ENCODE assay signal across 20 cellular contexts in genomic region chr14:98907981-98908544, GRCh38.
"Had no signal": no experiment of that assay in that cellular context is flagged by ENCODE, and none has a peak within 500 bp of the region (broad histone marks: within the 10 kb centered on the region; RNA-seq: fewer than 3 reads in every experiment).

No MANE protein-coding gene starts in this region.

- H3K4me3 Mint-ChIP-seq: activated CD4-positive, alpha-beta T cell treated with anti-CD3 and anti-CD28 coated beads for 36 hours; activated naive CD8-positive, alpha-beta T cell treated with anti-CD3 and anti-CD28 coated beads for 36 hours; activated T-helper 1 cell treated with anti-CD3 and anti-CD28 coated beads, Interleukin-12 subunit alpha, Interleukin-12 subunit beta, Interleukin-2, Interleukin-4 antibody, amounts not matched to agents 30 ng/mL and 10 ng/mL and 1 ng/mL, durations not matched to agents 14 hours and 24 hours and 36 hours; nephron progenitor cell; WTC11 had no signal

- H3K36me3 ChIP-seq: lower lobe of right lung, transverse colon, vagina had no signal

- H3K36me3 Mint-ChIP-seq: activated naive CD8-positive, alpha-beta T cell treated with anti-CD3 and anti-CD28 coated beads for 36 hours; WTC11 had no signal

- H3K27ac Mint-ChIP-seq: activated CD4-positive, alpha-beta T cell treated with anti-CD3 and anti-CD28 coated beads for 36 hours; activated naive CD8-positive, alpha-beta T cell treated with anti-CD3 and anti-CD28 coated beads for 36 hours; activated T-helper 1 cell treated with anti-CD3 and anti-CD28 coated beads, Interleukin-12 subunit alpha, Interleukin-12 subunit beta, Interleukin-2, Interleukin-4 antibody, amounts not matched to agents 30 ng/mL and 10 ng/mL and 1 ng/mL, durations not matched to agents 14 hours and 24 hours and 36 hours; nephron progenitor cell; progenitor cell of endocrine pancreas had no signal

- DNase-seq: activated CD4-positive, alpha-beta T cell treated with anti-CD3 and anti-CD28 coated beads for 36 hours; activated CD4-positive, alpha-beta T cell treated with anti-CD3 and anti-CD28 coated beads, Interleukin-2, amount 50 U/mL, for 48 hours; activated gamma-delta T cell treated with Interleukin-2 at 50 U/mL for 16 hours; activated naive CD8-positive, alpha-beta T cell treated with anti-CD3 and anti-CD28 coated beads for 36 hours; amniotic stem cell; foreskin keratinocyte; hypothalamus; islet precursor cell; left colon; lower lobe of right lung; nephron progenitor cell; stimulated activated CD4-positive, alpha-beta T cell treated with anti-CD3 and anti-CD28 coated beads, Interleukin-12 subunit alpha, Interleukin-12 subunit beta, amount 100 ng/mL, for 4 hours; stimulated activated CD4-positive, alpha-beta T cell treated with anti-CD3 and anti-CD28 coated beads, Interleukin-1b, Interleukin-23, amount 100 ng/mL, for 48 hours; stimulated activated CD8-positive, alpha-beta memory T cell treated with anti-CD3 and anti-CD28 coated beads, Interleukin-4, amount 100 ng/mL, for 48 hours; stimulated activated naive CD8-positive, alpha-beta T cell treated with anti-CD3 and anti-CD28 coated beads, Interleukin-15, Interleukin-2, amounts not matched to agents 100 U/mL and 50 U/mL, for 24 hours; transverse colon had no signal

- H3K27me3 ChIP-seq: foreskin keratinocyte, vagina had no signal

- H3K4me1 ChIP-seq: lower lobe of right lung had no signal

- H3K9me3 ChIP-seq: lower lobe of right lung, transverse colon, vagina had no signal

- H3K9me3 Mint-ChIP-seq: activated naive CD8-positive, alpha-beta T cell treated with anti-CD3 and anti-CD28 coated beads for 36 hours; activated T-helper 1 cell treated with anti-CD3 and anti-CD28 coated beads, Interleukin-12 subunit alpha, Interleukin-12 subunit beta, Interleukin-2, Interleukin-4 antibody, amounts not matched to agents 30 ng/mL and 10 ng/mL and 1 ng/mL, durations not matched to agents 14 hours and 24 hours and 36 hours; nephron progenitor cell; WTC11 had no signal

- H3K27me3 Mint-ChIP-seq: activated CD4-positive, alpha-beta T cell treated with anti-CD3 and anti-CD28 coated beads for 36 hours; activated naive CD8-positive, alpha-beta T cell treated with anti-CD3 and anti-CD28 coated beads for 36 hours had no signal

- H3K4me3 ChIP-seq: lower lobe of right lung, transverse colon, vagina had no signal

- H3K27ac ChIP-seq: lower lobe of right lung, transverse colon, vagina had no signal
